Comparison of ENCODE assay signal across 19 cellular contexts in the genomic region with DNA sequence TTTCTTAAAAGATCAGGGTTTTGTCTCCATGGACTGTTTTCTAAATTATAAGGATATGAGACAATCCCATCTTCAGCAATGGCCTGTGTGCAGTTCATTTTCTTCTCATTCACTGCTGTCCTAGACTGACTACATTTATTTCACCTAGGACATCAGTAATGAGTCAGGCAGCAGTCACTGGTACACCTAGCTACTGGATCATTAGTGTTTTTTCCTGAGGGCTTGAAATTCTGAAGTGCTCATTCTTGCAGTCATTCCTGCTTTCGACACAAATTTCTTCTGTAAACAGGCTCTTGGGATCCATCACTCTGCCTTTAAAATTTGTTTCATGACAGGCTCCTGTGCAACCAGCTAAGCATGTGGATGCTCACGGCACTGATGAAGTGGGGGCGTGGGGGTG.
"Had no signal": no experiment of that assay in that cellular context is flagged by ENCODE, and none has a peak within 500 bp of the region (broad histone marks: within the 10 kb centered on the region; RNA-seq: fewer than 3 reads in every experiment).

No MANE protein-coding gene starts in this region.

- H3K4me3 ChIP-seq: gastrocnemius medialis, ovary, right lobe of liver, thoracic aorta had no signal

- ATAC-seq: activated CD4-positive, CD25-positive, alpha-beta regulatory T cell treated with anti-CD3 and anti-CD28 coated beads, Interleukin-2, amount 50 U/mL, for 24 hours; activated CD8-positive, alpha-beta T cell treated with anti-CD3 and anti-CD28 coated beads, Interleukin-2, amount 10 ng/mL, durations not matched to agents 7 days and 5 days; gastrocnemius medialis; naive thymus-derived CD8-positive, alpha-beta T cell; stimulated activated naive CD8-positive, alpha-beta T cell treated with anti-CD3 and anti-CD28 coated beads, Interleukin-15, amount 100 ng/mL, for 72 hours had no signal

- H3K36me3 ChIP-seq: ovary, thoracic aorta had no signal

- H3K9me3 Mint-ChIP-seq: naive thymus-derived CD8-positive, alpha-beta T cell had no signal

- H3K4me1 ChIP-seq: gastrocnemius medialis, right lobe of liver had no signal

- H3K9me3 ChIP-seq: gastrocnemius medialis, ovary, right lobe of liver, thoracic aorta had no signal

- H3K4me1 Mint-ChIP-seq: activated CD4-positive, alpha-beta T cell treated with anti-CD3 and anti-CD28 coated beads, Interleukin-2, amount 10 ng/mL, durations not matched to agents 7 days and 5 days; stimulated activated naive CD8-positive, alpha-beta T cell treated with anti-CD3 and anti-CD28 coated beads, Interleukin-15, amount 100 ng/mL, for 72 hours had no signal

- H3K36me3 Mint-ChIP-seq: activated naive CD8-positive, alpha-beta T cell had no signal

- H3K27ac ChIP-seq: gastrocnemius medialis, ovary, right lobe of liver, thoracic aorta had no signal

- DNase-seq: activated CD4-positive, alpha-beta T cell treated with anti-CD3 and anti-CD28 coated beads, Interleukin-2, amount 10 ng/mL, durations not matched to agents 7 days and 5 days; activated CD8-positive, alpha-beta T cell treated with anti-CD3 and anti-CD28 coated beads, Interleukin-2, amount 10 ng/mL, durations not matched to agents 7 days and 5 days; amniotic stem cell; caudate nucleus; erythroblast; gastrocnemius medialis; kidney; naive thymus-derived CD8-positive, alpha-beta T cell; ovary; right lobe of liver; small intestine; stimulated activated CD4-positive, alpha-beta T cell treated with anti-CD3 and anti-CD28 coated beads, Interleukin-15, amount 100 ng/mL, for 24 hours; stimulated activated CD4-positive, alpha-beta T cell treated with anti-CD3 and anti-CD28 coated beads, Interleukin-2, amount 100 ng/mL, for 48 hours; stimulated activated naive CD8-positive, alpha-beta T cell treated with anti-CD3 and anti-CD28 coated beads, Interleukin-15, amount 100 ng/mL, for 72 hours; T1000 had no signal

- FAIRE-seq: kidney, small intestine had no signal

- H3K27me3 ChIP-seq: ovary, right lobe of liver had no signal

- H3K4me3 Mint-ChIP-seq: activated CD4-positive, alpha-beta T cell treated with anti-CD3 and anti-CD28 coated beads, Interleukin-2, amount 10 ng/mL, durations not matched to agents 7 days and 5 days; activated CD8-positive, alpha-beta T cell treated with anti-CD3 and anti-CD28 coated beads, Interleukin-2, amount 10 ng/mL, durations not matched to agents 7 days and 5 days; activated naive CD8-positive, alpha-beta T cell; activated T-helper 1 cell treated with anti-CD3 and anti-CD28 coated beads, Interleukin-12 subunit alpha, Interleukin-12 subunit beta, Interleukin-2, Interleukin-4 antibody, amounts not matched to agents 30 ng/mL and 10 ng/mL and 1 ng/mL, durations not matched to agents 14 hours and 24 hours and 36 hours; naive thymus-derived CD8-positive, alpha-beta T cell; stimulated activated naive CD8-positive, alpha-beta T cell treated with anti-CD3 and anti-CD28 coated beads, Interleukin-15, amount 100 ng/mL, for 72 hours had no signal

- H3K27ac Mint-ChIP-seq: activated CD4-positive, alpha-beta T cell treated with anti-CD3 and anti-CD28 coated beads, Interleukin-2, amount 10 ng/mL, durations not matched to agents 7 days and 5 days; activated CD8-positive, alpha-beta T cell treated with anti-CD3 and anti-CD28 coated beads, Interleukin-2, amount 10 ng/mL, durations not matched to agents 7 days and 5 days; activated naive CD8-positive, alpha-beta T cell had no signal

- H3K27me3 Mint-ChIP-seq: naive thymus-derived CD8-positive, alpha-beta T cell; stimulated activated naive CD8-positive, alpha-beta T cell treated with anti-CD3 and anti-CD28 coated beads, Interleukin-15, amount 100 ng/mL, for 72 hours had no signal
